Comparison of ENCODE assay signal across 8 cellular contexts in the genomic region with DNA sequence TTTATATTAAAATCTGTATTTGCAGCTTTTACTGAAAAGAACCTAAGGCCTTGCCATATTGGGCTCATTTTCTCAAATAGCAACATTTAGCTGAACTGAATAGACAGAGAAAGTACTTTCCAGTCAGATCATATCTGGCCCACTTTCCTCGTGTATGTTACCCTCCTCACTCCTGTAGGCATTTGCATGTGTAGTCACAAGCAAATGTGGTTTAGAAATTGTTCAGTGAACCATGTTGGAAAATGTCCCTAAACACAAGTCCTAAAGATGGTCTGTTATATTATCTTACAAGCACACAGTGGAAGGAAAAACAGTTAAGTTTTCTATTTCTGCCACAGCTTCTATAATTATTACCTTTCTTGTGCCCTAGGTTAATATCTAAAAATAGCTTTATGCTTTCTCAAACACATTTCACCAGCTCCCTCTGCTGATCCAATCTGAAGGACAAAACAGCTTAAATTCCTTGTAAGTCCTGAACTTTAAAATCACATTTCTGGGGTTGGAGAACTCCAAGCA. TPM values are rescaled to one million over a fixed set of nuclear protein-coding genes. Genes with fewer than 3 reads are reported as not detected.
A peak's percentile ranks its signal among the peaks of the same experiment; 100 is the strongest.
DNase-seq lines count a peak whose midpoint lies in the region; ATAC-seq and TF ChIP-seq lines count a peak whose summit lies in the region.

No MANE protein-coding gene starts in this region.

- no peaks in the 10 kb centered on the region for H3K36me3 Mint-ChIP-seq in Caco-2 (ENCODE audit: insufficient read depth, unreplicated experiment)

- H3K4me3 Mint-ChIP-seq in Caco-2 (ENCODE audit: unreplicated experiment), result peak overlapping the region; percentile 67

- H3K4me1 ChIP-seq in Caco-2 (peaks cover 9% of the 10 kb centered on the region), left lung (peaks cover 0 to 11% of the 10 kb centered on the region in 2 donors)

- CTCF ChIA-PET in Caco-2 (lab: Charles Lee), result interaction anchor here (0.6 to 2.2 kb wide), 22 partner anchors 13 to 1160 kb away, joined by 3 to 70 read pairs (median 6); a partner anchor contains a TSS

- H3K27me3 ChIP-seq in Caco-2 (replicated peaks; ENCODE audit: control insufficient read depth, insufficient read depth, low read length), result no peaks in the 10 kb centered on the region
- no peaks in the 10 kb centered on the region for H3K27me3 ChIP-seq in left lung

- H3K27ac Mint-ChIP-seq in Caco-2 (ENCODE audit: unreplicated experiment), result peak overlapping the region; percentile 74

- intact Hi-C loops in Caco-2 (cut with micrococcal nuclease; ENCODE audit: unreplicated experiment), result loop anchor here (1.0 to 10.0 kb wide), 5 partner anchors 68 to 346 kb away; no protein-coding TSS in a partner anchor
- intact Hi-C loops in left lung (cut with DNase I), result no loop called here

- H3K9me3 ChIP-seq in Caco-2, result no peaks in the 10 kb centered on the region; the same call in 1 of the 2 replicates
- H3K9me3 ChIP-seq in left lung, result no peaks in the 10 kb centered on the region

- H3K27ac ChIP-seq in left lung, result peak overlapping the region; percentile 57 to 60

- H3K9me3 Mint-ChIP-seq in Caco-2 (ENCODE audit: unreplicated experiment), result no peaks in the 10 kb centered on the region

- H3K4me1 Mint-ChIP-seq in Caco-2 (ENCODE audit: low read depth, unreplicated experiment), result no peaks in the 10 kb centered on the region

- POLR2A ChIA-PET in Caco-2 (lab: Charles Lee), result interaction anchor here (0.6 kb wide), 1 partner anchor 1828 kb away, joined by 5 read pairs; a partner anchor contains a TSS

- ATAC-seq in GM21381 (IDR thresholded peaks at IDR 0.05; ENCODE audit: unreplicated experiment) (peak; percentile 37), HG03558 (IDR thresholded peaks at IDR 0.05; ENCODE audit: extremely low read depth, unreplicated experiment) (peak; percentile 42), left lung (no peak)

- H3K36me3 ChIP-seq in Caco-2 (ENCODE audit: control insufficient read depth, insufficient read depth, low read length), result no peaks in the 10 kb centered on the region
- H3K36me3 ChIP-seq in left lung, result no peaks in the 10 kb centered on the region

- BruUV-seq in Caco-2 (replicated peaks; lab: Mats Ljungman, UMichigan), result no TSS peak

- H3K4me3 ChIP-seq in Caco-2 (ENCODE audit: low read depth, low read length) (no peak overlapping the region), left lung (no peak overlapping the region)

- H3K27me3 Mint-ChIP-seq in Caco-2 (ENCODE audit: insufficient read depth, unreplicated experiment), result no peaks in the 10 kb centered on the region

- DNase-seq in Caco-2 (no peak), left lung (no peak), AG20443 (ENCODE audit: low spot score) (no peak), mesenteric fat pad (ENCODE audit: low spot score) (no peak), NCI-H345 (lab: John Stamatoyannopoulos, UW) (no peak)
- DNase-seq in NK-92 treated with Interleukin-12 subunit alpha and Interleukin-12 subunit beta, amount 100 ng/mL, for 24 hours (lab: John Stamatoyannopoulos, UW), result no peak

- no peak for TF ChIP-seq CTCF in Caco-2 (IDR thresholded peaks at IDR 0.05; ENCODE audit: insufficient read depth in 1 of 2, low read depth in 1 of 2, low read length in 1 of 2, severe bottlenecking in 1 of 2, unreplicated experiment in 1 of 2)
- no peak for TF ChIP-seq CTCF in left lung (IDR thresholded peaks at IDR 0.05)

RNA-seq across cellular contexts. Expression of a gene that starts 0.6 kb away (rescaled TPM):
- total RNA-seq in Caco-2 (2022) (2.3 and 3.8 TPM in 2 replicates), left lung (1 to 10 TPM; 4.0 to 4.8 TPM), mesenteric fat pad (3.6 TPM)
